ENCODE assay signal across 1 cellular context in genomic region chr17:75082683-75083082, GRCh38.
TF ChIP-seq lines count a peak whose summit lies in the region.

No MANE protein-coding gene starts in this region.

TF ChIP-seq in H1, 55 proteins besides CTCF, POLR2A, EP300 and RAD21:
- no peak for TF ChIP-seq HDAC6 (IDR thresholded peaks at IDR 0.05; ENCODE audit: low read depth, low read length)
- no peak for TF ChIP-seq CHD2 (IDR thresholded peaks at IDR 0.05; ENCODE audit: low read length)
- no peak for TF ChIP-seq GTF2F1 (IDR thresholded peaks at IDR 0.05; ENCODE audit: borderline replicate concordance, low read depth, low read length)
- no peak for TF ChIP-seq KDM5A (IDR thresholded peaks at IDR 0.05; ENCODE audit: low read length)
- TF ChIP-seq TCF12 (IDR thresholded peaks at IDR 0.05; ENCODE audit: low read depth, low read length), result no peak
- no peak for TF ChIP-seq NRF1 (IDR thresholded peaks at IDR 0.05; ENCODE audit: low read depth, low read length)
- no peak for TF ChIP-seq FOSL1 (IDR thresholded peaks at IDR 0.05; ENCODE audit: insufficient read depth, low read depth, low read length)
- no peak for TF ChIP-seq SRF (IDR thresholded peaks at IDR 0.05; ENCODE audit: low read depth, low read length)
- TF ChIP-seq SIN3A (conservative IDR thresholded peaks at IDR 0.05 in 1 of 2, IDR thresholded peaks at IDR 0.05 in 1 of 2; ENCODE audit: low read depth in 1 of 2, low read length in 2 of 2), result no peak
- TF ChIP-seq, protein P1, sequence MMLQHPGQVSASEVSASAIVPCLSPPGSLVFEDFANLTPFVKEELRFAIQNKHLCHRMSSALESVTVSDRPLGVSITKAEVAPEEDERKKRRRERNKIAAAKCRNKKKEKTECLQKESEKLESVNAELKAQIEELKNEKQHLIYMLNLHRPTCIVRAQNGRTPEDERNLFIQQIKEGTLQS (IDR thresholded peaks at IDR 0.05; ENCODE audit: insufficient read depth, low read depth, low read length), result no peak
- no peak for TF ChIP-seq RXRA (IDR thresholded peaks at IDR 0.05; ENCODE audit: insufficient read depth, low read depth, low read length)
- no peak for TF ChIP-seq TBP (IDR thresholded peaks at IDR 0.05; ENCODE audit: low read depth, low read length)
- no peak for TF ChIP-seq CHD7 (IDR thresholded peaks at IDR 0.05; ENCODE audit: insufficient replicate concordance, low read length)
